In the genomic region with DNA sequence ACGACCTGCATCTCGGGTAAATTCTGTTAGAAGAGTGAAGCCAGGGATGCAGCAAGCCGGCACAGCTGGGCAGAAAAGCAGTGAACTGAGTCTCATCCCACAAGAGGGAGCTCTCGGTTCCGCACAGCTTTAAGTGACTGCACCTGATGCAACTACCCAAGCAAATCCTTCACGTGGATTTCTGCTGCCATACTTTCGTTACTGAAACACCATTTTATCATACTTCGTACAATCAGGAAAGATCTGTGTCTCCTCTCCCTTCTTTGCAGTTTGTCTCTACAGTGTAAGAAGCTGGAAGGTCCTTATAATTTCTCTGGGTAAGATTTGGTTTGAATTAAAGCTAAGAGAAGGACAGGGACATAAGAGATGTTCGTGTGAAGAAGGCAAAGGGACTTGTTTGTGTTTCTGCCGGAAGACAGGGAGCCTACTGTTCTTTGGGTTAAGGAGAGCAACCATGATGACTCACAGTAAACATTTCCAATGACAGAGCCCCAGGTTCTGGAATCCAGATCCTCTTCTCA, we compare ENCODE assay signal across 9 cellular contexts.
DNase-seq lines count a peak whose midpoint lies in the region; ATAC-seq, FAIRE-seq and TF ChIP-seq lines count a peak whose summit lies in the region.
"Had no signal": no experiment of that assay in that cellular context is flagged by ENCODE, and none has a peak within 500 bp of the region (broad histone marks: within the 10 kb centered on the region; RNA-seq: fewer than 3 reads in every experiment).

No MANE protein-coding gene starts in this region.

- no peak overlapping the region for H3K9ac ChIP-seq in NT2/D1 (ENCODE audit: insufficient read length, low read depth)

- H3K4me1 ChIP-seq in NT2/D1 (ENCODE audit: insufficient read depth, insufficient read length): no peaks in the 10 kb centered on the region

- H3K27me3 Mint-ChIP-seq in activated CD4-positive, alpha-beta T cell treated with anti-CD3 and anti-CD28 coated beads, Interleukin-2, amount 10 ng/mL, durations not matched to agents 24 days and 14 days: no peaks in the 10 kb centered on the region

- no peak overlapping the region for H3K4me3 ChIP-seq in NT2/D1 (ENCODE audit: insufficient read length, low read depth)

- no peaks in the 10 kb centered on the region for H3K4me1 Mint-ChIP-seq in activated CD4-positive, alpha-beta T cell treated with anti-CD3 and anti-CD28 coated beads, Interleukin-2, amount 10 ng/mL, durations not matched to agents 24 days and 14 days

- DNase-seq in activated CD4-positive, alpha-beta T cell treated with anti-CD3 and anti-CD28 coated beads, Interleukin-2, amount 10 ng/mL, durations not matched to agents 24 days and 14 days: peak; percentile 57
- DNase-seq in activated CD4-positive, alpha-beta T cell treated with anti-CD3 and anti-CD28 coated beads, Interleukin-2, amount 50 U/mL, for 1 hour: no peak
- DNase-seq in H54 (ENCODE audit: insufficient read length, low spot score) (peak; percentile 19), NT2/D1 (ENCODE audit: low read depth, low spot score) (peak; percentile 42), fibroblast of gingiva (ENCODE audit: low read depth) (peak; percentile 21), posterior cingulate gyrus (peak in 8 of 10 donors; percentile 17 to 75 (median 46))

- H3K36me3 Mint-ChIP-seq in activated CD4-positive, alpha-beta T cell treated with anti-CD3 and anti-CD28 coated beads, Interleukin-2, amount 10 ng/mL, durations not matched to agents 24 days and 14 days (ENCODE audit: low read depth): no peaks in the 10 kb centered on the region
- H3K36me3 Mint-ChIP-seq: activated naive CD8-positive, alpha-beta T cell had no signal

- peak; percentile 78 for FAIRE-seq in H54 (lab: Jason Lieb, UNC)

- no peaks in the 10 kb centered on the region for H3K9me3 ChIP-seq in NT2/D1 (ENCODE audit: insufficient read depth, low read length)

- intact Hi-C loops in activated CD4-positive, alpha-beta T cell treated with anti-CD3 and anti-CD28 coated beads, Interleukin-2, amount 10 ng/mL, durations not matched to agents 24 days and 14 days (cut with micrococcal nuclease): no loop called here
- intact Hi-C loops in posterior cingulate gyrus (cut with DNase I): no loop called here

- H3K27ac Mint-ChIP-seq in activated CD4-positive, alpha-beta T cell treated with anti-CD3 and anti-CD28 coated beads, Interleukin-2, amount 10 ng/mL, durations not matched to agents 24 days and 14 days: no peak overlapping the region
- H3K27ac Mint-ChIP-seq: activated naive CD8-positive, alpha-beta T cell had no signal

- H3K9me3 Mint-ChIP-seq in activated CD4-positive, alpha-beta T cell treated with anti-CD3 and anti-CD28 coated beads, Interleukin-2, amount 10 ng/mL, durations not matched to agents 24 days and 14 days: no peaks in the 10 kb centered on the region

- no peak for ATAC-seq in GM21381 (IDR thresholded peaks at IDR 0.05; ENCODE audit: unreplicated experiment)
- no peak for ATAC-seq in GM18861 (IDR thresholded peaks at IDR 0.05; ENCODE audit: unreplicated experiment)

- H3K27me3 ChIP-seq in NT2/D1 (ENCODE audit: insufficient read depth, insufficient read length): no peaks in the 10 kb centered on the region

- TF ChIP-seq POLR2A in H54 (IDR thresholded peaks at IDR 0.05; ENCODE audit: low read depth, low read length): no peak

- no peaks in the 10 kb centered on the region for H3K36me3 ChIP-seq in NT2/D1 (ENCODE audit: insufficient read depth, insufficient read length, low read length)

- no peak overlapping the region for H3K4me3 Mint-ChIP-seq in activated CD4-positive, alpha-beta T cell treated with anti-CD3 and anti-CD28 coated beads, Interleukin-2, amount 10 ng/mL, durations not matched to agents 24 days and 14 days
- H3K4me3 Mint-ChIP-seq: activated naive CD8-positive, alpha-beta T cell had no signal
